ENCODE assay signal across 16 cellular contexts in the genomic region with DNA sequence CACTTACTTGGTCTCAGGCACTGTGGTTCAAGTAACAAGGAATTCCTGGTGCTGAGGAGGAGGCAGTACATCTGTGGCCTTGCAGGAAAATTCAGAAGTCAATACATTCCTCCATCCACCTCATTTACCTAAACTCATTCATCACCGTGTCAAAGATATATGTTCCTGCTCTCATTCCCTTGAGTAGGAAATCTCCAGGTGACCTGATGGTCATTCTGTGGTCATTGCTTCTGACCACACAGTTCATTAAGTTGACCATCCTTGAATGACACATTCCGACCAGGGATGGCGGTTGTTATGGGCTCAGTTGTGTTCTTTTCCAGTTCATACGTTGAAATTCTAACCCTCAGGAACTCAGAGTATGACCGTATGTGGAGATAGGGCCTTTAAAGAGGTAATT. TPM values are rescaled to one million over a fixed set of nuclear protein-coding genes. Genes with fewer than 3 reads are reported as not detected.
DNase-seq lines count a peak whose midpoint lies in the region; ATAC-seq and TF ChIP-seq lines count a peak whose summit lies in the region.
"Had no signal": no experiment of that assay in that cellular context is flagged by ENCODE, and none has a peak within 500 bp of the region (broad histone marks: within the 10 kb centered on the region; RNA-seq: fewer than 3 reads in every experiment).

No MANE protein-coding gene starts in this region.

- no peaks in the 10 kb centered on the region for H3K9me3 ChIP-seq in CD8-positive, alpha-beta memory T cell (ENCODE audit: low read length)
- H3K9me3 ChIP-seq in KOPT-K1 (ENCODE audit: insufficient read depth, low read length, poor library complexity, severe bottlenecking) (no peaks in the 10 kb centered on the region), stomach (no peaks in the 10 kb centered on the region)

- H3K4me2 ChIP-seq in mesendoderm (ENCODE audit: low read length): no peak overlapping the region

- no peaks in the 10 kb centered on the region for H3K27me3 ChIP-seq in CD8-positive, alpha-beta memory T cell (ENCODE audit: insufficient read depth, low read length, poor library complexity, severe bottlenecking)
- no peaks in the 10 kb centered on the region for H3K27me3 ChIP-seq in mesendoderm (ENCODE audit: insufficient read depth, low read length, poor library complexity)
- no peaks in the 10 kb centered on the region for H3K27me3 ChIP-seq in stomach

- no peak overlapping the region for H4K8ac ChIP-seq in mesendoderm (ENCODE audit: low read depth, low read length)

- intact Hi-C loops in stomach (cut with DNase I; ENCODE audit: low total_unique reads): no loop called here

- peaks cover 0 to 2% of the 10 kb centered on the region in 2 donors for H3K27me3 Mint-ChIP-seq in CD8-positive, alpha-beta memory T cell
- no peaks in the 10 kb centered on the region for H3K27me3 Mint-ChIP-seq in activated T-helper 17 cell treated with anti-CD3 and anti-CD28 coated beads, Interleukin-2, amount 50 U/mL, for 72 hours

- peaks cover 2% of the 10 kb centered on the region for H3K79me1 ChIP-seq in mesendoderm (ENCODE audit: low read length)

- no peak for TF ChIP-seq POLR2A in stomach (IDR thresholded peaks at IDR 0.05)

- H3K4me1 ChIP-seq in CD8-positive, alpha-beta memory T cell (ENCODE audit: insufficient read depth, low read length): peaks cover 64% of the 10 kb centered on the region
- H3K4me1 ChIP-seq in mesendoderm (ENCODE audit: control insufficient read depth, low read depth, low read length) (no peaks in the 10 kb centered on the region), stomach (peaks cover 0 to 23% (median 13%) of the 10 kb centered on the region in 4 donors)

- no peak overlapping the region for H3K27ac ChIP-seq in CD8-positive, alpha-beta memory T cell (ENCODE audit: low read depth, low read length)
- H3K27ac ChIP-seq in KOPT-K1 (ENCODE audit: low read depth, low read length, poor library complexity, severe bottlenecking) (peak overlapping the region; percentile 97), mesendoderm (ENCODE audit: low read depth, low read length) (no peak overlapping the region), stomach (peak overlapping the region in 1 of 5 donors; percentile 97)

- H3K4ac ChIP-seq in mesendoderm (ENCODE audit: low read depth, low read length): no peak overlapping the region

- TF ChIP-seq CTCF in stomach (IDR thresholded peaks at IDR 0.05): no peak

- H3K9me3 Mint-ChIP-seq in CD8-positive, alpha-beta memory T cell: no peaks in the 10 kb centered on the region
- no peaks in the 10 kb centered on the region for H3K9me3 Mint-ChIP-seq in activated T-helper 17 cell treated with anti-CD3 and anti-CD28 coated beads, Interleukin-2, amount 50 U/mL, for 72 hours

- DNase-seq in CD8-positive, alpha-beta memory T cell: no peak
- DNase-seq in mesendoderm (no peak), iPS-NIHi7 (ENCODE audit: extremely low spot score) (no peak), NCI-H1436 (lab: John Stamatoyannopoulos, UW) (no peak), SW480 (ENCODE audit: low spot score) (no peak), stomach (no peak)
- DNase-seq: aorta, C1 segment of cervical spinal cord, EL, hippocampal formation, NCI-H2107, SHP77, trophoblast cell had no signal

- H3K23ac ChIP-seq in mesendoderm (ENCODE audit: low read length): no peak overlapping the region

- H4K5ac ChIP-seq in mesendoderm (ENCODE audit: low read length): no peak overlapping the region

- no peak overlapping the region for H2BK15ac ChIP-seq in mesendoderm (replicated peaks; ENCODE audit: low read depth)

- H3K4me3 ChIP-seq in CD8-positive, alpha-beta memory T cell (ENCODE audit: low read length): peak overlapping the region; percentile 86
- H3K4me3 ChIP-seq in mesendoderm (ENCODE audit: low read length): no peak overlapping the region
- H3K4me3 ChIP-seq in stomach: no peak overlapping the region

- peak overlapping the region; percentile 60 to 99 (median 91) for H3K27ac Mint-ChIP-seq in CD8-positive, alpha-beta memory T cell
- peak overlapping the region; percentile 91 for H3K27ac Mint-ChIP-seq in activated T-helper 17 cell treated with anti-CD3 and anti-CD28 coated beads, Interleukin-2, amount 50 U/mL, for 72 hours

- H3K36me3 ChIP-seq in CD8-positive, alpha-beta memory T cell (ENCODE audit: insufficient read depth, low read length): peaks cover 6% of the 10 kb centered on the region
- H3K36me3 ChIP-seq in KOPT-K1 (ENCODE audit: insufficient read depth, low read length) (peaks cover 19% of the 10 kb centered on the region), mesendoderm (ENCODE audit: control insufficient read depth, insufficient read depth, low read length) (no peaks in the 10 kb centered on the region), stomach (no peaks in the 10 kb centered on the region)

- peak overlapping the region in 4 of 7 donors; percentile 20 to 98 (median 68) for H3K4me3 Mint-ChIP-seq in CD8-positive, alpha-beta memory T cell
- peak overlapping the region; percentile 94 for H3K4me3 Mint-ChIP-seq in activated T-helper 17 cell treated with anti-CD3 and anti-CD28 coated beads, Interleukin-2, amount 50 U/mL, for 72 hours

- H3K9ac ChIP-seq in mesendoderm (ENCODE audit: low read length): no peak overlapping the region

- H2BK120ac ChIP-seq in mesendoderm (ENCODE audit: low read depth, low read length): no peak overlapping the region

- CTCF ChIA-PET in CD8-positive, alpha-beta memory T cell (lab: Charles Lee): interaction anchor here (1.2 to 3.8 kb wide), 3 partner anchors 9 to 103 kb away, joined by 3 to 24 read pairs (median 4); no protein-coding TSS in a partner anchor

- POLR2A ChIA-PET in CD8-positive, alpha-beta memory T cell (lab: Charles Lee): interaction anchor here (1.0 kb wide), 1 partner anchor 10 kb away, joined by 4 read pairs; no protein-coding TSS in a partner anchor

- peaks cover 8 to 23% (median 9%) of the 10 kb centered on the region in 3 donors for H3K36me3 Mint-ChIP-seq in CD8-positive, alpha-beta memory T cell
- H3K36me3 Mint-ChIP-seq in activated T-helper 17 cell treated with anti-CD3 and anti-CD28 coated beads, Interleukin-2, amount 50 U/mL, for 72 hours (ENCODE audit: low read depth): peaks cover 35% of the 10 kb centered on the region

- ATAC-seq in activated T-helper 17 cell treated with anti-CD3 and anti-CD28 coated beads, Interleukin-2, amount 50 U/mL, for 72 hours (replicated peaks): no peak
- ATAC-seq: left lobe of liver had no signal

- peaks cover 59 to 66% (median 65%) of the 10 kb centered on the region in 3 donors for H3K4me1 Mint-ChIP-seq in CD8-positive, alpha-beta memory T cell
- peaks cover 39% of the 10 kb centered on the region for H3K4me1 Mint-ChIP-seq in activated T-helper 17 cell treated with anti-CD3 and anti-CD28 coated beads, Interleukin-2, amount 50 U/mL, for 72 hours

- peaks cover 8% of the 10 kb centered on the region for H3K79me2 ChIP-seq in mesendoderm (ENCODE audit: control insufficient read depth, insufficient read depth, low read length)

- no peak overlapping the region for H2BK5ac ChIP-seq in mesendoderm (ENCODE audit: low read length)

- WGBS in mesendoderm (ENCODE audit: extremely low coverage, insufficient coverage, low lambda C conversion rate): no CpG with 5 or more reads among the region's 5 CpGs
- 87 to 92% (median 88%) methylated on average over 5 of the region's 5 CpGs for WGBS in stomach, 5 donors

- H3K18ac ChIP-seq in mesendoderm (ENCODE audit: low read length): no peak overlapping the region

- no peak for TF ChIP-seq EP300 in stomach (IDR thresholded peaks at IDR 0.05)

- peak overlapping the region; percentile 32 for H2AK5ac ChIP-seq in mesendoderm (ENCODE audit: low read length)

- H3K56ac ChIP-seq in mesendoderm (ENCODE audit: low read length): no peak overlapping the region

RNA-seq across cellular contexts. Expression of gene STK17B, which starts 2.1 kb away (rescaled TPM):
- 100 to 1,000 TPM; 121 to 130 TPM for total RNA-seq in CD8-positive, alpha-beta memory T cell
- 54.6 TPM for polyA plus RNA-seq in CD8-positive, alpha-beta memory T cell
- total RNA-seq in activated T-helper 17 cell treated with anti-CD3 and anti-CD28 coated beads, Interleukin-2, amount 50 U/mL, for 72 hours: 100 to 1,000 TPM; 168 to 190 TPM
- 5.2 TPM for polyA plus RNA-seq in mesendoderm (2013, experiment 1 of 2)
- polyA plus RNA-seq in mesendoderm (2013, experiment 2 of 2): 5.8 TPM
- 10 to 100 TPM in 4 of 5 donors, 1 to 10 TPM in 1; 9.3 to 76.4 (median 18.7) TPM for total RNA-seq in stomach
- 1 to 10 TPM; 3.4 to 8.6 (median 7.9) TPM for polyA plus RNA-seq in stomach
